Comparison of ENCODE assay signal across 8 cellular contexts in genomic region chr9:122213589-122214413, GRCh38. TPM values are rescaled to one million over a fixed set of nuclear protein-coding genes. Genes with fewer than 3 reads are reported as not detected.
A peak's percentile ranks its signal among the peaks of the same experiment; 100 is the strongest.
DNase-seq lines count a peak whose midpoint lies in the region; ATAC-seq and FAIRE-seq lines count a peak whose summit lies in the region.

No MANE protein-coding gene starts in this region.

- peaks cover 9 to 11% (median 10%) of the 10 kb centered on the region in 3 donors for H3K4me1 Mint-ChIP-seq in IgD-negative memory B cell

- no peak for FAIRE-seq in GM18507 (lab: Jason Lieb, UNC)

- no peaks in the 10 kb centered on the region for H3K9me3 Mint-ChIP-seq in IgD-negative memory B cell

- DNase-seq in GM18507 (ENCODE audit: extremely low spot score, insufficient read length, low read depth) (peak; percentile 58), RPMI7951 (ENCODE audit: low read depth) (peak; percentile 17), iPS-NIHi7 (ENCODE audit: extremely low spot score) (peak; percentile 99), sciatic nerve (ENCODE audit: low spot score) (no peak), RKO (ENCODE audit: low spot score) (no peak)
- peak; percentile 10 for DNase-seq in activated naive CD8-positive, alpha-beta T cell treated with anti-CD3 and anti-CD28 coated beads, Interleukin-2, amount 50 U/mL, for 16 hours (ENCODE audit: low read depth, low spot score)
- peak; percentile 50 to 68 for DNase-seq in stimulated activated CD4-positive, alpha-beta T cell treated with anti-CD3 and anti-CD28 coated beads, Interleukin-2, amount 100 ng/mL, for 24 hours

- H3K36me3 Mint-ChIP-seq in IgD-negative memory B cell, result no peaks in the 10 kb centered on the region

- H3K27ac Mint-ChIP-seq in IgD-negative memory B cell, result no peak overlapping the region

- peaks cover 62% of the 10 kb centered on the region for H3K27me3 Mint-ChIP-seq in IgD-negative memory B cell

- no peak for ATAC-seq in sciatic nerve

- intact Hi-C loops in sciatic nerve (cut with DNase I), result no loop called here

- peak overlapping the region in 3 of 4 donors; percentile 74 to 83 (median 77) for H3K4me3 Mint-ChIP-seq in IgD-negative memory B cell

RNA-seq across cellular contexts. Expression of gene LHX6, which starts 15.0 kb away (rescaled TPM):
- polyA plus RNA-seq in IgD-negative memory B cell, result not detected
- total RNA-seq in RPMI7951 (2014; rRNA removed; shearing (Covaris generic)), result under 0.01 and 0.12 TPM in 2 replicates
- 11.5 TPM for total RNA-seq in sciatic nerve

RNA-seq across cellular contexts. Expression of gene RBM18, which starts 50.8 kb away (rescaled TPM):
- polyA plus RNA-seq in IgD-negative memory B cell, result 19.0 TPM
- 10.2 and 12.5 TPM in 2 replicates for total RNA-seq in RPMI7951 (2014; rRNA removed; shearing (Covaris generic))
- 16.0 TPM for total RNA-seq in sciatic nerve

RNA-seq across cellular contexts. Expression of gene MRRF, which starts 50.9 kb away (rescaled TPM):
- 26.2 TPM for polyA plus RNA-seq in IgD-negative memory B cell
- total RNA-seq in RPMI7951 (2014; rRNA removed; shearing (Covaris generic)), result 23.4 and 28.6 TPM in 2 replicates
- total RNA-seq in sciatic nerve, result 25.9 TPM

RNA-seq across cellular contexts. Expression of gene MORN5, which starts 54.1 kb away (rescaled TPM):
- polyA plus RNA-seq in IgD-negative memory B cell, result not detected
- total RNA-seq in RPMI7951 (2014; rRNA removed; shearing (Covaris generic)), result not detected in 2 replicates
- not detected for total RNA-seq in sciatic nerve

RNA-seq across cellular contexts. Expression of gene NDUFA8, which starts 54.2 kb away (rescaled TPM):
- 73.0 TPM for polyA plus RNA-seq in IgD-negative memory B cell
- total RNA-seq in RPMI7951 (2014; rRNA removed; shearing (Covaris generic)), result 30.6 and 40.1 TPM in 2 replicates
- 31.9 TPM for total RNA-seq in sciatic nerve

Comparison
In these comparisons a context has a peak if more than half of its experiments do, and no peak if none do; other contexts are left out.
1. DNase-seq: peak in GM18507 (single experiment), RPMI7951 (single experiment), activated naive CD8-positive, alpha-beta T cell treated with anti-CD3 and anti-CD28 coated beads, Interleukin-2, amount 50 U/mL, for 16 hours (single experiment), iPS-NIHi7 (single experiment) and stimulated activated CD4-positive, alpha-beta T cell treated with anti-CD3 and anti-CD28 coated beads, Interleukin-2, amount 100 ng/mL, for 24 hours (2 of 2); none in sciatic nerve (single experiment) and RKO (single experiment).
2. RNA of gene LHX6, which starts 15.0 kb away (total RNA-seq): 11.5 TPM in sciatic nerve (single experiment); under 0.01 to 0.12 TPM in RPMI7951; every median in the first group is over 10 times any median in the second.